Comparison of ENCODE assay signal across 8 cellular contexts in genomic region chr13:42047561-42048322, GRCh38. TPM values are rescaled to one million over a fixed set of nuclear protein-coding genes. Genes with fewer than 3 reads are reported as not detected.
A peak's percentile ranks its signal among the peaks of the same experiment; 100 is the strongest.
DNase-seq lines count a peak whose midpoint lies in the region; ATAC-seq and TF ChIP-seq lines count a peak whose summit lies in the region.

No MANE protein-coding gene starts in this region.

- WGBS in esophagus muscularis mucosa: 2% methylated on average over 20 of the region's 50 CpGs
- 1 to 3% methylated on average over 32 to 47 of the region's 50 CpGs for WGBS in tibial nerve, 2 donors

- TF ChIP-seq EP300 in esophagus muscularis mucosa (IDR thresholded peaks at IDR 0.05) (no peak), tibial nerve (IDR thresholded peaks at IDR 0.05) (no peak)

- H3K36me3 ChIP-seq in esophagus muscularis mucosa (no peaks in the 10 kb centered on the region), tibial nerve (no peaks in the 10 kb centered on the region)

- DNase-seq in SHP77 (lab: John Stamatoyannopoulos, UW) (peak; percentile 10 to 45), SHP77 treated with DMSO at 0.1 percent for 48 hours (lab: John Stamatoyannopoulos, UW) (no peak), NCI-H2171 (lab: John Stamatoyannopoulos, UW) (peak; percentile 1), esophagus muscularis mucosa (ENCODE audit: extremely low spot score) (no peak), myocyte (ENCODE audit: low read depth) (peak; percentile 61), tibial nerve (ENCODE audit: low spot score in 2 of 2) (peak in 1 of 2 donors; percentile 21)
- peak; percentile 28 for DNase-seq in activated CD8-positive, alpha-beta memory T cell treated with anti-CD3 and anti-CD28 coated beads, Interleukin-2, amount 50 U/mL, for 4 hours

- TF ChIP-seq CTCF in esophagus muscularis mucosa (IDR thresholded peaks at IDR 0.05): no peak
- TF ChIP-seq CTCF in tibial nerve (IDR thresholded peaks at IDR 0.05): no peak

- H3K4me1 ChIP-seq in esophagus muscularis mucosa: peaks cover 17 to 27% (median 24%) of the 10 kb centered on the region in 4 donors
- H3K4me1 ChIP-seq in tibial nerve: peaks cover 0 to 25% (median 3%) of the 10 kb centered on the region in 4 donors

- peak; percentile 13 for TF ChIP-seq POLR2A in esophagus muscularis mucosa (IDR thresholded peaks at IDR 0.05; ENCODE audit: low read depth)
- TF ChIP-seq POLR2A in tibial nerve (IDR thresholded peaks at IDR 0.05): no peak

- peak; percentile 25 for ATAC-seq in HG02840 (IDR thresholded peaks at IDR 0.05; ENCODE audit: low FRiP score, unreplicated experiment)

- H3K27me3 ChIP-seq in esophagus muscularis mucosa (no peaks in the 10 kb centered on the region), tibial nerve (no peaks in the 10 kb centered on the region)

- H3K27ac ChIP-seq in esophagus muscularis mucosa (replicated peaks in 1 of 4) (peak overlapping the region; percentile 86 to 94 (median 92)), tibial nerve (peak overlapping the region; percentile 83 to 95 (median 88))

- no peaks in the 10 kb centered on the region for H3K9me3 ChIP-seq in esophagus muscularis mucosa
- no peaks in the 10 kb centered on the region for H3K9me3 ChIP-seq in tibial nerve

- intact Hi-C loops in esophagus muscularis mucosa (cut with DNase I): loop anchor here (10.0 kb wide), 1 partner anchor 983 kb away; the partner anchor contains the start of gene WBP4

- H3K4me3 ChIP-seq in esophagus muscularis mucosa: peak overlapping the region; percentile 71 to 95 (median 80)
- H3K4me3 ChIP-seq in tibial nerve: peak overlapping the region; percentile 69 to 100 (median 88)

RNA-seq across cellular contexts. Expression of gene DGKH, which starts 0.7 kb away (rescaled TPM):
- 10 to 100 TPM; 15.0 to 20.8 (median 17.1) TPM for total RNA-seq in esophagus muscularis mucosa
- total RNA-seq in myocyte: 2.6 and 2.7 TPM in 2 replicates
- 1.6 TPM for polyA plus RNA-seq in myocyte (2012)
- 10 to 100 TPM in 3 of 4 donors, 1 to 10 TPM in 1; 9.6 to 14.5 (median 12.3) TPM for total RNA-seq in tibial nerve

Comparison
In these comparisons a context has a peak if more than half of its experiments do, and no peak if none do; other contexts are left out.
1. DNase-seq: peak in SHP77 (2 of 2), NCI-H2171 (single experiment), activated CD8-positive, alpha-beta memory T cell treated with anti-CD3 and anti-CD28 coated beads, Interleukin-2, amount 50 U/mL, for 4 hours (single experiment) and myocyte (single experiment); none in SHP77 treated with DMSO at 0.1 percent for 48 hours (single experiment) and esophagus muscularis mucosa (single experiment).